In the genomic region with DNA sequence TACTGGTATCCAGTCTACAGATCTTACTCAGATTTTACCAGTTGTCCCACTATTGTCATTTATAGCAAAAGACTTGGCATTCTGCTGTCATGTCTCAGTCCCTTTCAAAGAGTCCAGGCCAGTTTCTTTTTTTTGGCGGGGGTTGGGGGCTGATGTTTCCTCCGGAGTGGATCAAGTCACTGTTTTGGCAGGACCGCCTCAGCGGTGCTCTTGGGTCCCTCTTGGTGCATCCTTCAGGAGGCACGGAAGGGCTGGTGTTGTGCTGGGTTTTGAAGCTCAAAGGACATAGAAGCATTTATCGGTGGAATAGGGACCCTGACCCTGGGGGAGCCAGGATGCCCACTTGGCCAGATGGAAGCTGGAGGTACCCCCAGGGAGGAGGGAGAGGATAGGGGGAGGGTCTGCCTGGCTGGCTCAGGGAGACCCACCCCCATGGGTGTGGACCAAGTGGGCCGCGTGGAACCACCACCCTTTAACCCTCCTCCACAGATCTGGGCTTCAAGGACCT, we compare ENCODE assay signal across 2 cellular contexts.
TF ChIP-seq lines count a peak whose summit lies in the region.

No MANE protein-coding gene starts in this region.

TF ChIP-seq in HCT116, 20 proteins besides CTCF, POLR2A, EP300 and RAD21 (continued from another document):
- TF ChIP-seq, protein P1, sequence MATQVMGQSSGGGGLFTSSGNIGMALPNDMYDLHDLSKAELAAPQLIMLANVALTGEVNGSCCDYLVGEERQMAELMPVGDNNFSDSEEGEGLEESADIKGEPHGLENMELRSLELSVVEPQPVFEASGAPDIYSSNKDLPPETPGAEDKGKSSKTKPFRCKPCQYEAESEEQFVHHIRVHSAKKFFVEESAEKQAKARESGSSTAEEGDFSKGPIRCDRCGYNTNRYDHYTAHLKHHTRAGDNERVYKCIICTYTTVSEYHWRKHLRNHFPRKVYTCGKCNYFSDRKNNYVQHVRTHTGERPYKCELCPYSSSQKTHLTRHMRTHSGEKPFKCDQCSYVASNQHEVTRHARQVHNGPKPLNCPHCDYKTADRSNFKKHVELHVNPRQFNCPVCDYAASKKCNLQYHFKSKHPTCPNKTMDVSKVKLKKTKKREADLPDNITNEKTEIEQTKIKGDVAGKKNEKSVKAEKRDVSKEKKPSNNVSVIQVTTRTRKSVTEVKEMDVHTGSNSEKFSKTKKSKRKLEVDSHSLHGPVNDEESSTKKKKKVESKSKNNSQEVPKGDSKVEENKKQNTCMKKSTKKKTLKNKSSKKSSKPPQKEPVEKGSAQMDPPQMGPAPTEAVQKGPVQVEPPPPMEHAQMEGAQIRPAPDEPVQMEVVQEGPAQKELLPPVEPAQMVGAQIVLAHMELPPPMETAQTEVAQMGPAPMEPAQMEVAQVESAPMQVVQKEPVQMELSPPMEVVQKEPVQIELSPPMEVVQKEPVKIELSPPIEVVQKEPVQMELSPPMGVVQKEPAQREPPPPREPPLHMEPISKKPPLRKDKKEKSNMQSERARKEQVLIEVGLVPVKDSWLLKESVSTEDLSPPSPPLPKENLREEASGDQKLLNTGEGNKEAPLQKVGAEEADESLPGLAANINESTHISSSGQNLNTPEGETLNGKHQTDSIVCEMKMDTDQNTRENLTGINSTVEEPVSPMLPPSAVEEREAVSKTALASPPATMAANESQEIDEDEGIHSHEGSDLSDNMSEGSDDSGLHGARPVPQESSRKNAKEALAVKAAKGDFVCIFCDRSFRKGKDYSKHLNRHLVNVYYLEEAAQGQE (IDR thresholded peaks at IDR 0.05; ENCODE audit: low read depth): no peak
- TF ChIP-seq SP1 (IDR thresholded peaks at IDR 0.05; ENCODE audit: low read depth) (no peak), ZFX (IDR thresholded peaks at IDR 0.05) (no peak), SIN3A (IDR thresholded peaks at IDR 0.05; ENCODE audit: low read depth) (no peak), FOSL1 (IDR thresholded peaks at IDR 0.05; ENCODE audit: low read depth) (no peak), JUND (IDR thresholded peaks at IDR 0.05) (no peak), EZH2 (IDR thresholded peaks at IDR 0.05) (no peak), TCF7L2 (IDR thresholded peaks at IDR 0.05; ENCODE audit: borderline replicate concordance, extremely low read depth, insufficient read depth, insufficient read length) (no peak), EZH2phosphoT487 (IDR thresholded peaks at IDR 0.05; ENCODE audit: borderline replicate concordance) (no peak), POLR2AphosphoS5 (IDR thresholded peaks at IDR 0.05; ENCODE audit: low read depth, low read length) (no peak), YY1 (IDR thresholded peaks at IDR 0.05; ENCODE audit: extremely low read depth, insufficient replicate concordance, low read depth, low read length) (no peak), CEBPB (IDR thresholded peaks at IDR 0.05; ENCODE audit: low read depth) (no peak), CBX3 (IDR thresholded peaks at IDR 0.05; ENCODE audit: low read depth) (no peak), SRF (IDR thresholded peaks at IDR 0.05; ENCODE audit: low read depth) (no peak), ELF1 (IDR thresholded peaks at IDR 0.05; ENCODE audit: borderline replicate concordance, low read depth) (no peak)
- TF ChIP-seq, protein P2, sequence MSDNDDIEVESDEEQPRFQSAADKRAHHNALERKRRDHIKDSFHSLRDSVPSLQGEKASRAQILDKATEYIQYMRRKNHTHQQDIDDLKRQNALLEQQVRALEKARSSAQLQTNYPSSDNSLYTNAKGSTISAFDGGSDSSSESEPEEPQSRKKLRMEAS (IDR thresholded peaks at IDR 0.05): no peak
- TF ChIP-seq, protein P3, sequence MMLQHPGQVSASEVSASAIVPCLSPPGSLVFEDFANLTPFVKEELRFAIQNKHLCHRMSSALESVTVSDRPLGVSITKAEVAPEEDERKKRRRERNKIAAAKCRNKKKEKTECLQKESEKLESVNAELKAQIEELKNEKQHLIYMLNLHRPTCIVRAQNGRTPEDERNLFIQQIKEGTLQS (IDR thresholded peaks at IDR 0.05): no peak

TF ChIP-seq in WTC11, 78 proteins besides CTCF, POLR2A, EP300 and RAD21 (continued from another document):
- TF ChIP-seq, protein P4, sequence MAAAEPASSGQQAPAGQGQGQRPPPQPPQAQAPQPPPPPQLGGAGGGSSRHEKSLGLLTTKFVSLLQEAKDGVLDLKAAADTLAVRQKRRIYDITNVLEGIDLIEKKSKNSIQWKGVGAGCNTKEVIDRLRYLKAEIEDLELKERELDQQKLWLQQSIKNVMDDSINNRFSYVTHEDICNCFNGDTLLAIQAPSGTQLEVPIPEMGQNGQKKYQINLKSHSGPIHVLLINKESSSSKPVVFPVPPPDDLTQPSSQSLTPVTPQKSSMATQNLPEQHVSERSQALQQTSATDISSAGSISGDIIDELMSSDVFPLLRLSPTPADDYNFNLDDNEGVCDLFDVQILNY (CRISPR knock-in tag; IDR thresholded peaks at IDR 0.05): no peak
- TF ChIP-seq NR3C1 (CRISPR knock-in tag; conservative IDR thresholded peaks at IDR 0.05; ENCODE audit: low read depth): no peak
- TF ChIP-seq CBFB (CRISPR knock-in tag; IDR thresholded peaks at IDR 0.05; ENCODE audit: low read depth): no peak
